Comparison of ENCODE assay signal across 8 cellular contexts in genomic region chr19:8986296-8986695, GRCh38. TPM values are rescaled to one million over a fixed set of nuclear protein-coding genes. Genes with fewer than 3 reads are reported as not detected.
"Had no signal": no experiment of that assay in that cellular context is flagged by ENCODE, and none has a peak within 500 bp of the region (broad histone marks: within the 10 kb centered on the region; RNA-seq: fewer than 3 reads in every experiment).

No MANE protein-coding gene starts in this region.

- H3K27ac ChIP-seq: HL-60, KMS-11 had no signal

- DNase-seq: IMR-90, KBM-7, KG1 had no signal

- H3K9ac ChIP-seq: KMS-11 had no signal

- H3K4me2 ChIP-seq: KMS-11 had no signal

- H3K4me3 ChIP-seq: K562 had no signal

- ATAC-seq: HepG2, K562 had no signal

RNA-seq across cellular contexts. Expression of gene MUC16, which starts 23.9 kb away (rescaled TPM):
- polyA plus RNA-seq: HepG2, IgD-negative memory B cell, IMR-90, K562 had no signal
